ENCODE assay signal across 10 cellular contexts in the genomic region with DNA sequence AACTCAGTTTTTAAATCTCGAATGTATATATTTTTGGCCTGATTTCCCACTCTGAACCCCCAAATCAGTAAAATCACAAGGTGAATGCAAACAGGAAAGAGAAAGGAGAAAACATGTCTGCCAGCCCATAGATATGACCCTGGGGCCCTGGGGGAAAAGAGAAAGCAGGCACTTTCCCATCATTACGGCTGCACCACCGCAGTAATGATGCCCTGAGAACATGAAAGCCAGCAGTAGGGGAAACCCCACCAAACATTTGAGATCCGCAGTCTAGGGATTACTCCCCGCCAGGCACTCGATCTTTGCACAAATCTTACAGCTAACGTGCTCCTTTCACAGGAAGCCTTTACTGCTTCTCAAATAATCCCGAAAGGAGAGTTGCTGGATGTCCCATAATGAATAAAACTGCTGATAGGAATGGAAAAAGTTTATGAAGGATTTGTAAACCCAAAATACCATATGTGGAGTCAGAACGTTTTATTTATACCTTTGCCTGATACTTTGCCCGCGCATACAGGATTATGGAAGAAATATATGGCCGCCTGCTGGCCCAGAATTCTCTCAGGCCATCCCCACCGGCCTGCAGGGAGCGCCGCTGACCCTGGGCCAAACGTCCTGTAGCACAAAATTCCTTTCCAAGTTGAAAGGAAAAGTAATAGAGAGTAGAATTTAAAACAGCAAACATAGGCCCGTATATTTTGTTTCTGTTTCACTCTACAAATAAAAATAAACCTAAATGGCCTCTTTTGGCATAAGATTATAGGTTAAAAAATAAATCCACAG.
DNase-seq lines count a peak whose midpoint lies in the region; ATAC-seq and TF ChIP-seq lines count a peak whose summit lies in the region.
"Had no signal": no experiment of that assay in that cellular context is flagged by ENCODE, and none has a peak within 500 bp of the region (broad histone marks: within the 10 kb centered on the region; RNA-seq: fewer than 3 reads in every experiment).

No MANE protein-coding gene starts in this region.

- H3K36me3 Mint-ChIP-seq in immature natural killer cell: no peaks in the 10 kb centered on the region

- DNase-seq in immature natural killer cell: no peak
- no peak for DNase-seq in RPMI8226
- no peak for DNase-seq in T1000 (lab: John Stamatoyannopoulos, UW)
- DNase-seq in NCI-H1436 (lab: John Stamatoyannopoulos, UW): no peak
- DNase-seq: NCI-H226 had no signal

- no peak for TF ChIP-seq POLR2A in GM18505 (IDR thresholded peaks at IDR 0.05; ENCODE audit: borderline replicate concordance, extremely low read depth, insufficient read depth, insufficient read length)

- no peaks in the 10 kb centered on the region for H3K9me3 Mint-ChIP-seq in immature natural killer cell

- peak overlapping the region in 3 of 5 donors; percentile 34 to 87 (median 83) for H3K4me3 Mint-ChIP-seq in immature natural killer cell

- peak; percentile 30 for ATAC-seq in GM18505 (IDR thresholded peaks at IDR 0.05; ENCODE audit: unreplicated experiment)
- peak; percentile 23 for ATAC-seq in GM21515 (IDR thresholded peaks at IDR 0.05; ENCODE audit: unreplicated experiment)
- peak; percentile 43 for ATAC-seq in HG03432 (IDR thresholded peaks at IDR 0.05; ENCODE audit: unreplicated experiment)
- no peak for ATAC-seq in HG02970 (IDR thresholded peaks at IDR 0.05; ENCODE audit: low FRiP score, unreplicated experiment)

- peaks cover 29 to 37% of the 10 kb centered on the region in 2 donors for H3K4me1 Mint-ChIP-seq in immature natural killer cell

- peaks cover 2 to 11% (median 4%) of the 10 kb centered on the region in 3 donors for H3K27me3 Mint-ChIP-seq in immature natural killer cell (ENCODE audit: low read depth in 3 of 3)

- peak overlapping the region; percentile 92 to 100 (median 98) for H3K27ac Mint-ChIP-seq in immature natural killer cell
- H3K27ac Mint-ChIP-seq: progenitor cell of endocrine pancreas had no signal
